ENCODE assay signal across 7 cellular contexts in genomic region chr22:36409911-36410756, GRCh38. TPM values are rescaled to one million over a fixed set of nuclear protein-coding genes. Genes with fewer than 3 reads are reported as not detected.
DNase-seq lines count a peak whose midpoint lies in the region; ATAC-seq and TF ChIP-seq lines count a peak whose summit lies in the region.

No MANE protein-coding gene starts in this region.

- CTCF ChIA-PET in HEK293T (lab: Yijun Ruan, JAX), result no interaction called here
- CTCF ChIA-PET in PC-3 (lab: Charles Lee), result interaction anchor here (0.7 kb wide), 1 partner anchor 26 kb away, joined by 9 read pairs; no protein-coding TSS in a partner anchor

- peak; percentile 94 for ATAC-seq in PC-3
- peak; percentile 38 for ATAC-seq in activated naive CD8-positive, alpha-beta T cell treated with anti-CD3 and anti-CD28 coated beads, Interleukin-2, amount 50 U/mL, for 24 hours
- ATAC-seq in GM19452 (IDR thresholded peaks at IDR 0.05; ENCODE audit: unreplicated experiment), result no peak

- peak; percentile 97 for DNase-seq in HEK293T (ENCODE audit: extremely low spot score)
- peak; percentile 97 for DNase-seq in PC-3
- DNase-seq in activated naive CD8-positive, alpha-beta T cell treated with anti-CD3 and anti-CD28 coated beads, Interleukin-2, amount 50 U/mL, for 24 hours, result peak; percentile 60
- peak; percentile 80 for DNase-seq in right atrium auricular region (ENCODE audit: low spot score)
- DNase-seq in progenitor cell of endocrine pancreas (ENCODE audit: low spot score, unreplicated experiment), result peak; percentile 94
- DNase-seq in NK-92 (lab: John Stamatoyannopoulos, UW; ENCODE audit: unreplicated experiment), result no peak

- POLR2A ChIA-PET in HEK293T (lab: Yijun Ruan, JAX), result interaction anchor here (0.6 to 1.7 kb wide), 14 partner anchors 9 to 1756 kb away, joined by 3 to 14 read pairs (median 4); partner anchors contain the start of genes MYH9 and TXN2
- POLR2A ChIA-PET in PC-3 (lab: Charles Lee; ENCODE audit: unreplicated experiment), result interaction anchor here (0.6 to 0.7 kb wide), 2 partner anchors 12 to 77 kb away, joined by 3 to 9 read pairs; no protein-coding TSS in a partner anchor

- H2AFZ ChIP-seq in PC-3 (ENCODE audit: low read length), result peak overlapping the region; percentile 75

- peak overlapping the region; percentile 75 for H3K4me2 ChIP-seq in PC-3 (ENCODE audit: low read length)

- no peaks in the 10 kb centered on the region for H3K79me2 ChIP-seq in PC-3 (ENCODE audit: low read length)

- BruUV-seq in PC-3 (replicated peaks; lab: Mats Ljungman, UMichigan), result TSS peak; percentile 99

- no peaks in the 10 kb centered on the region for H4K20me1 ChIP-seq in PC-3 (ENCODE audit: low read length)

- no peak for TF ChIP-seq CTCF in PC-3 (conservative IDR thresholded peaks at IDR 0.05; ENCODE audit: low read depth, low read length)
- no peak for TF ChIP-seq CTCF in right atrium auricular region (IDR thresholded peaks at IDR 0.05)
- no peak for TF ChIP-seq CTCF in progenitor cell of endocrine pancreas (IDR thresholded peaks at IDR 0.05; ENCODE audit: unreplicated experiment)

- H3K9ac ChIP-seq in PC-3 (ENCODE audit: low read length), result peak overlapping the region; percentile 53

- H3K9me3 Mint-ChIP-seq in activated naive CD8-positive, alpha-beta T cell treated with anti-CD3 and anti-CD28 coated beads, Interleukin-2, amount 50 U/mL, for 24 hours, result no peaks in the 10 kb centered on the region
- H3K9me3 Mint-ChIP-seq in progenitor cell of endocrine pancreas (ENCODE audit: low read depth), result no peaks in the 10 kb centered on the region

- peak overlapping the region; percentile 43 for H3K4me3 ChIP-seq in PC-3 (ENCODE audit: low read length)
- H3K4me3 ChIP-seq in right atrium auricular region, result peak overlapping the region; percentile 12 to 42

- H3K9me3 ChIP-seq in PC-3 (ENCODE audit: low read length) (no peaks in the 10 kb centered on the region), right atrium auricular region (no peaks in the 10 kb centered on the region)

- H3K4me3 Mint-ChIP-seq in activated naive CD8-positive, alpha-beta T cell treated with anti-CD3 and anti-CD28 coated beads, Interleukin-2, amount 50 U/mL, for 24 hours, result peak overlapping the region; percentile 67
- H3K4me3 Mint-ChIP-seq in progenitor cell of endocrine pancreas (ENCODE audit: low read depth), result peak overlapping the region; percentile 75

- H3K4me1 Mint-ChIP-seq in activated naive CD8-positive, alpha-beta T cell treated with anti-CD3 and anti-CD28 coated beads, Interleukin-2, amount 50 U/mL, for 24 hours, result peaks cover 55% of the 10 kb centered on the region
- peaks cover 10% of the 10 kb centered on the region for H3K4me1 Mint-ChIP-seq in progenitor cell of endocrine pancreas (ENCODE audit: low read depth)

- H3F3A ChIP-seq in PC-3 (ENCODE audit: low read length, unreplicated experiment), result no peaks in the 10 kb centered on the region

- intact Hi-C loops in PC-3 (cut with micrococcal nuclease), result loop anchor here (1.0 kb wide), 1 partner anchor 24 kb away; no protein-coding TSS in a partner anchor

- H3K27ac ChIP-seq in PC-3 (ENCODE audit: low read length) (peak overlapping the region; percentile 84), right atrium auricular region (peak overlapping the region; percentile 57 to 83)

- peak overlapping the region; percentile 46 for H3K27ac Mint-ChIP-seq in activated naive CD8-positive, alpha-beta T cell treated with anti-CD3 and anti-CD28 coated beads, Interleukin-2, amount 50 U/mL, for 24 hours
- peak overlapping the region; percentile 99 for H3K27ac Mint-ChIP-seq in progenitor cell of endocrine pancreas

- no peaks in the 10 kb centered on the region for H3K9me2 ChIP-seq in PC-3 (replicated peaks; ENCODE audit: low read length)

- H3K27me3 ChIP-seq in PC-3 (ENCODE audit: low read length) (no peaks in the 10 kb centered on the region), right atrium auricular region (no peaks in the 10 kb centered on the region)

- no peaks in the 10 kb centered on the region for H3K36me3 Mint-ChIP-seq in activated naive CD8-positive, alpha-beta T cell treated with anti-CD3 and anti-CD28 coated beads, Interleukin-2, amount 50 U/mL, for 24 hours (ENCODE audit: low read depth)
- no peaks in the 10 kb centered on the region for H3K36me3 Mint-ChIP-seq in progenitor cell of endocrine pancreas (ENCODE audit: insufficient read depth)

- no peaks in the 10 kb centered on the region for H3K27me3 Mint-ChIP-seq in activated naive CD8-positive, alpha-beta T cell treated with anti-CD3 and anti-CD28 coated beads, Interleukin-2, amount 50 U/mL, for 24 hours
- H3K27me3 Mint-ChIP-seq in progenitor cell of endocrine pancreas, result no peaks in the 10 kb centered on the region

- H3K4me1 ChIP-seq in PC-3 (ENCODE audit: insufficient read depth, low read length), result peaks cover 25% of the 10 kb centered on the region
- peaks cover 0 to 17% of the 10 kb centered on the region in 2 donors for H3K4me1 ChIP-seq in right atrium auricular region

- H3K36me3 ChIP-seq in PC-3 (ENCODE audit: low read depth, low read length) (no peaks in the 10 kb centered on the region), right atrium auricular region (no peaks in the 10 kb centered on the region)

TF ChIP-seq in HEK293T, 16 proteins besides CTCF, POLR2A, EP300 and RAD21:
- TF ChIP-seq ELF4 (IDR thresholded peaks at IDR 0.05) (peak; percentile 79), L3MBTL2 (conservative IDR thresholded peaks at IDR 0.05) (peak; percentile 72), BHLHE40 (IDR thresholded peaks at IDR 0.05; ENCODE audit: borderline replicate concordance) (no peak)

RNA-seq across cellular contexts. Expression of gene MYH9, which starts 22.4 kb away (rescaled TPM):
- 357 and 546 TPM in 2 replicates for total RNA-seq in PC-3 (2014; rRNA removed)
- 100 to 1,000 TPM; 125 to 229 TPM for total RNA-seq in right atrium auricular region
- total RNA-seq in progenitor cell of endocrine pancreas, result 299 and 306 TPM in 2 replicates
